8 cellular contexts compared by ENCODE assay signal in the genomic region with DNA sequence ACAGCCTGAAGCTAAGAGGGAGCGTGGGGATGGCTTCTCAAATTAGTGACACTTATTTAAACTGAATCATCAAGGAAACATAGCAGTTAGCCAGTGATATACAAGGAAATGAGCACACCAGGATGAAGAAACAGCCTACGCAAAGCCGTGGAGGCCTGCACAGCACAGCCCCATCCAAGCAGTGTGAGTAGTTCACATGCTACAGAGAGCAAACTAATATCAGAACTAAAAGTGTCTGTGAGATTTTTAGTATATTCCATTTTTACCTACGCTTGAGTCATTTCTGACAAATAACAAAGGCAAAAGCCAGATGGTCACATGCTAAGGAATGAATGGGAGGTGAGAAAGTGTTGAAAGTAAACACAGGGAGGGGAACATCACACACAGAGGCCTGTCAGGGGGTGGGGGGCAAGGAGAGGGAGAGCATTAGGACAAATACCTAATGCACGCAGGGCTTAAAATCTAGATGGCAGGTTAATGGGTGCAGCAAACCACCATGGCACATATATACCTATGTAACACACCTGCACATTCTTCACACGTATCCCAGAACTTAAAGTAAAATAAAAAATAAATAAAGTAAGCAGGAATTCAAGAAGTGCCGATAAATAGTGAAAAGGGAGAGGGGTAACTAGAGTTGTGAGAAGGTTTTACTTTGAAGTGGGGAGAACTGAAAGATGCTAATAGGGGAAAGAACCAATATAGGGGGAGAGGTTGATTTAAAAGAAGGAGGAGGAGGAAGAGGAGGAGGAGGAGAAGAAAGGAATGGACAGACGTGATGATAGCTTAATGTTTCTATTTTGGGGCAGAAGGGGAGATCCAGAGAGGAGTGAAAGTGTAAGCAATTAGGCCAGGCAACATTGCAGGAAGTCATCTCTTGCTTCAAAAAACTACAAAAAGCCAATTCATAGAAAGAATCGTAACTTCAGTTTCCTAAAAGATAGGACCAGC.
DNase-seq lines count a peak whose midpoint lies in the region; ATAC-seq and TF ChIP-seq lines count a peak whose summit lies in the region.

No MANE protein-coding gene starts in this region.

- H4K8ac ChIP-seq in mesendoderm (ENCODE audit: low read depth, low read length): no peak overlapping the region

- no peak overlapping the region for H3K4me3 ChIP-seq in CD8-positive, alpha-beta memory T cell (ENCODE audit: low read length)
- no peak overlapping the region for H3K4me3 ChIP-seq in brain microvascular endothelial cell (ENCODE audit: low read depth, low read length)
- H3K4me3 ChIP-seq in mesendoderm (ENCODE audit: low read length): no peak overlapping the region

- peak overlapping the region; percentile 27 to 85 (median 75) for H3K4me3 Mint-ChIP-seq in CD8-positive, alpha-beta memory T cell

- H2BK15ac ChIP-seq in mesendoderm (replicated peaks; ENCODE audit: low read depth): no peak overlapping the region

- no peaks in the 10 kb centered on the region for H3K36me3 Mint-ChIP-seq in CD8-positive, alpha-beta memory T cell

- TF ChIP-seq CTCF in brain microvascular endothelial cell (IDR thresholded peaks at IDR 0.05; ENCODE audit: low read depth, low read length, missing control alignments): no peak
- no peak for TF ChIP-seq CTCF in RWPE1 (conservative IDR thresholded peaks at IDR 0.05; ENCODE audit: low read depth)

- H3K4ac ChIP-seq in mesendoderm (ENCODE audit: low read depth, low read length): no peak overlapping the region

- H3K4me1 ChIP-seq in CD8-positive, alpha-beta memory T cell (ENCODE audit: insufficient read depth, low read length): peaks cover 5% of the 10 kb centered on the region
- no peaks in the 10 kb centered on the region for H3K4me1 ChIP-seq in mesendoderm (ENCODE audit: control insufficient read depth, low read depth, low read length)

- H3K56ac ChIP-seq in mesendoderm (ENCODE audit: low read length): no peak overlapping the region

- no peaks in the 10 kb centered on the region for H3K79me1 ChIP-seq in mesendoderm (ENCODE audit: low read length)

- DNase-seq in CD8-positive, alpha-beta memory T cell: no peak
- peak; percentile 48 for DNase-seq in brain microvascular endothelial cell
- DNase-seq in mesendoderm: no peak
- DNase-seq in NCI-H345 (lab: John Stamatoyannopoulos, UW): no peak
- no peak for DNase-seq in RWPE1 (ENCODE audit: low spot score)
- DNase-seq in NCI-H510A treated with DMSO at 0.1 percent for 48 hours (lab: John Stamatoyannopoulos, UW): no peak

- H3K18ac ChIP-seq in mesendoderm (ENCODE audit: low read length): no peak overlapping the region

- H3K79me2 ChIP-seq in mesendoderm (ENCODE audit: control insufficient read depth, insufficient read depth, low read length): no peaks in the 10 kb centered on the region

- peaks cover 16 to 26% (median 23%) of the 10 kb centered on the region in 3 donors for H3K4me1 Mint-ChIP-seq in CD8-positive, alpha-beta memory T cell

- H2AK5ac ChIP-seq in mesendoderm (ENCODE audit: low read length): no peak overlapping the region

- peak overlapping the region; percentile 12 to 85 (median 60) for H3K27ac Mint-ChIP-seq in CD8-positive, alpha-beta memory T cell

- CTCF ChIA-PET in CD8-positive, alpha-beta memory T cell (lab: Charles Lee): no interaction called here
- CTCF ChIA-PET in RWPE1 (lab: Yijun Ruan, JAX): no interaction called here

- POLR2A ChIA-PET in CD8-positive, alpha-beta memory T cell (lab: Charles Lee): no interaction called here
- POLR2A ChIA-PET in RWPE1 (lab: Yijun Ruan, JAX; ENCODE audit: low non-redundant PET): no interaction called here

- ATAC-seq in GM21423 (IDR thresholded peaks at IDR 0.05; ENCODE audit: unreplicated experiment) (peak; percentile 84), HG03575 (IDR thresholded peaks at IDR 0.05; ENCODE audit: extremely low read depth, insufficient number of reproducible peaks, low FRiP score, unreplicated experiment) (peak; percentile 95)

- in situ Hi-C loops in brain microvascular endothelial cell (cut with HindIII; ENCODE audit: low pct_ligation_motif_present, low sequenced_read_pairs): no loop called here

- H3K23ac ChIP-seq in mesendoderm (ENCODE audit: low read length): no peak overlapping the region

- H3K9ac ChIP-seq in mesendoderm (ENCODE audit: low read length): no peak overlapping the region

- no peaks in the 10 kb centered on the region for H3K9me3 ChIP-seq in CD8-positive, alpha-beta memory T cell (ENCODE audit: low read length)

- H3K27me3 Mint-ChIP-seq in CD8-positive, alpha-beta memory T cell: peaks cover 0 to 2% of the 10 kb centered on the region in 2 donors

- H3K36me3 ChIP-seq in CD8-positive, alpha-beta memory T cell (ENCODE audit: insufficient read depth, low read length): no peaks in the 10 kb centered on the region
- H3K36me3 ChIP-seq in brain microvascular endothelial cell (replicated peaks) (no peaks in the 10 kb centered on the region), mesendoderm (ENCODE audit: control insufficient read depth, insufficient read depth, low read length) (no peaks in the 10 kb centered on the region)

- H2BK5ac ChIP-seq in mesendoderm (ENCODE audit: low read length): no peak overlapping the region

- no peaks in the 10 kb centered on the region for H3K9me3 Mint-ChIP-seq in CD8-positive, alpha-beta memory T cell

- no peak overlapping the region for H3K4me2 ChIP-seq in mesendoderm (ENCODE audit: low read length)

- no peak overlapping the region for H2BK120ac ChIP-seq in mesendoderm (ENCODE audit: low read depth, low read length)

- WGBS in mesendoderm (ENCODE audit: extremely low coverage, insufficient coverage, low lambda C conversion rate): no CpG with 5 or more reads among the region's 9 CpGs

- no peak overlapping the region for H4K5ac ChIP-seq in mesendoderm (ENCODE audit: low read length)

- no peaks in the 10 kb centered on the region for H3K27me3 ChIP-seq in CD8-positive, alpha-beta memory T cell (ENCODE audit: insufficient read depth, low read length, poor library complexity, severe bottlenecking)
- H3K27me3 ChIP-seq in brain microvascular endothelial cell (replicated peaks) (no peaks in the 10 kb centered on the region), mesendoderm (ENCODE audit: insufficient read depth, low read length, poor library complexity) (no peaks in the 10 kb centered on the region)

- no peak overlapping the region for H3K27ac ChIP-seq in CD8-positive, alpha-beta memory T cell (ENCODE audit: low read depth, low read length)
- H3K27ac ChIP-seq in brain microvascular endothelial cell (no peak overlapping the region), mesendoderm (ENCODE audit: low read depth, low read length) (no peak overlapping the region), RWPE1 (no peak overlapping the region)
